ENCODE assay signal across 1 cellular context in the genomic region with DNA sequence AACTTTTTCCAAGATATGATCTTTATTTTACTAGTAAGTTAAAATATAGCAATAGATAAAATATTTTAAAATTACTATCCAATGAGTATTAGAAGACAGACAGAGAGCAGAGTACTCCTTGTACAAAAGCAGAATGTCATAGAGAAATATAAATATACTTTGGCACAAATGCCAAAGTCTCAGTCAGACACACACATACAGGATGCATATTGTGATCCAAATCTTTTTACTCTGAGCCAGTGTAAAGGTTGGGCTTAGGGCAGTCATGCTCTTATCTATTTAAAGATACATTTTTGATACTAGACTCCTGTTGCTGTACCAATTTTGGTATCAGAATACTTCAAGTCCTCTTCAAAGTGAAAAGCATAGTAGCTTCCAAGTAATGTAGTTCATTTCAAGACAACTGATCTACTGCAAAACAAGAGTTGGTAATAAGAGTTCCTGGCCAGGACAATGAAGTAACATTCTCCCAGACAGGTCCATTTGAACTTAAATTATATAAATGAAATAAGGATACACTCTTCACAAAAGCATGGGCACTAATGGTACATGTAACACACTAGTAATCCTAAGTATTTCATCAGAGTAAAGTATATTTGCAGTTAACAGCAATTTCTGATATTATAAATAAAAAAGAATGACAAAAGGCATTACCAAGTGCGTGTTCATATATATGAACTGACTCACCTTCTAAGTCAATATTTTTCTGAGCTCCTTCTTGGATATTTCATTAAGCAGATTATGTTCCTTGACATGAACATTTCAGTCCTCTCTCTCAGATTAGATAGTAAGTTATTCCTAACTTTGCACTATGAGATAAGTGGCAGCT.
TF ChIP-seq lines count a peak whose summit lies in the region.

No MANE protein-coding gene starts in this region.

TF ChIP-seq in SK-N-SH treated with all-trans-retinoic acid at 6 μM for 48 hours, 23 proteins besides CTCF, POLR2A, EP300 and RAD21 (continued from another document):
- TF ChIP-seq, protein P1, sequence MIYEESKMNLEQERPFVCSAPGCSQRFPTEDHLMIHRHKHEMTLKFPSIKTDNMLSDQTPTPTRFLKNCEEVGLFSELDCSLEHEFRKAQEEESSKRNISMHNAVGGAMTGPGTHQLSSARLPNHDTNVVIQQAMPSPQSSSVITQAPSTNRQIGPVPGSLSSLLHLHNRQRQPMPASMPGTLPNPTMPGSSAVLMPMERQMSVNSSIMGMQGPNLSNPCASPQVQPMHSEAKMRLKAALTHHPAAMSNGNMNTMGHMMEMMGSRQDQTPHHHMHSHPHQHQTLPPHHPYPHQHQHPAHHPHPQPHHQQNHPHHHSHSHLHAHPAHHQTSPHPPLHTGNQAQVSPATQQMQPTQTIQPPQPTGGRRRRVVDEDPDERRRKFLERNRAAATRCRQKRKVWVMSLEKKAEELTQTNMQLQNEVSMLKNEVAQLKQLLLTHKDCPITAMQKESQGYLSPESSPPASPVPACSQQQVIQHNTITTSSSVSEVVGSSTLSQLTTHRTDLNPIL (CRISPR knock-in tag; IDR thresholded peaks at IDR 0.05; ENCODE audit: low read depth), result peak; percentile 63; the same call in 1 of the 2 replicates
- TF ChIP-seq ZFP3 (CRISPR knock-in tag; IDR thresholded peaks at IDR 0.05), result peak; percentile 73
- 0 out of 2 replicates have a peak, but pooled peaks have one; percentile 8 for TF ChIP-seq ZFP30 (CRISPR knock-in tag; IDR thresholded peaks at IDR 0.05)
- TF ChIP-seq ISL1 (CRISPR knock-in tag; IDR thresholded peaks at IDR 0.05), result peak; percentile 93
- TF ChIP-seq PPARA (CRISPR knock-in tag; IDR thresholded peaks at IDR 0.05; ENCODE audit: borderline replicate concordance), result no peak
- no peak for TF ChIP-seq OSR1 (CRISPR knock-in tag; IDR thresholded peaks at IDR 0.05)
- no peak for TF ChIP-seq TCF4 (CRISPR knock-in tag; IDR thresholded peaks at IDR 0.05; ENCODE audit: borderline replicate concordance)
